10 cellular contexts compared by ENCODE assay signal in genomic region chr14:93269341-93270068, GRCh38.
A peak's percentile ranks its signal among the peaks of the same experiment; 100 is the strongest.
DNase-seq lines count a peak whose midpoint lies in the region; ATAC-seq, FAIRE-seq and TF ChIP-seq lines count a peak whose summit lies in the region.
"Had no signal": no experiment of that assay in that cellular context is flagged by ENCODE, and none has a peak within 500 bp of the region (broad histone marks: within the 10 kb centered on the region; RNA-seq: fewer than 3 reads in every experiment).

No MANE protein-coding gene starts in this region.

- TF ChIP-seq RAD21 in HepG2 (CRISPR knock-in tag; IDR thresholded peaks at IDR 0.05): no peak

- peak; percentile 46 for ATAC-seq in HepG2
- no peak for ATAC-seq in HG02571 (IDR thresholded peaks at IDR 0.05; ENCODE audit: unreplicated experiment)

- H2AFZ ChIP-seq in HepG2 (ENCODE audit: low read length): no peak overlapping the region

- no TSS peak for BruUV-seq in A673 (replicated peaks; lab: Mats Ljungman, UMichigan)
- no TSS peak for BruUV-seq in HepG2 (replicated peaks; lab: Mats Ljungman, UMichigan)

- no peaks in the 10 kb centered on the region for H4K20me1 ChIP-seq in HepG2 (ENCODE audit: insufficient read depth, low read length)

- no peak overlapping the region for H3K9ac ChIP-seq in HepG2 (ENCODE audit: insufficient read depth, low read depth, low read length)

- no peaks in the 10 kb centered on the region for H3K79me2 ChIP-seq in HepG2 (ENCODE audit: insufficient read depth, low read length)

- intact Hi-C loops in A673 (cut with micrococcal nuclease; ENCODE audit: unreplicated experiment) (no loop called here), HepG2 (cut with micrococcal nuclease; ENCODE audit: unreplicated experiment) (no loop called here)

- WGBS in HepG2 (ENCODE audit: low lambda C conversion rate): 91% methylated on average over 10 of the region's 10 CpGs

- POLR2A ChIA-PET in A673 (lab: Charles Lee; ENCODE audit: low non-redundant PET) (no interaction called here), HepG2 (lab: Yijun Ruan, JAX) (no interaction called here)

- H3K4me2 ChIP-seq in HepG2 (ENCODE audit: low read depth, low read length): no peak overlapping the region

- H3K27me3 ChIP-seq in A673 (replicated peaks; ENCODE audit: insufficient read depth, low read depth, low read length, poor library complexity) (no peaks in the 10 kb centered on the region), HepG2 (ENCODE audit: control insufficient read depth in 1 of 2, insufficient read depth in 2 of 2, low read length in 2 of 2) (no peaks in the 10 kb centered on the region)
- H3K27me3 ChIP-seq: SJCRH30 had no signal

- H3K27ac ChIP-seq in A673 (ENCODE audit: low read depth, low read length, poor library complexity, severe bottlenecking): no peak overlapping the region
- H3K27ac ChIP-seq in HepG2 (ENCODE audit: extremely low read length, insufficient read depth, low read length): peak overlapping the region; percentile 19
- H3K27ac ChIP-seq: SJCRH30 had no signal

- no peak for TF ChIP-seq POLR2A in HepG2 (IDR thresholded peaks at IDR 0.05; ENCODE audit: insufficient read depth in 1 of 2, low read depth in 2 of 2, low read length in 2 of 2)

- DNase-seq in A673 (ENCODE audit: low spot score) (peak; percentile 48), HS-5 (ENCODE audit: low read depth) (peak; percentile 34), dedifferentiated amniotic fluid mesenchymal stem cell (ENCODE audit: extremely low spot score) (peak; percentile 16), HepG2 (ENCODE audit: low spot score) (peak; percentile 24), ecto neural progenitor cell (ENCODE audit: low spot score) (no peak), NK-92 (lab: John Stamatoyannopoulos, UW; ENCODE audit: unreplicated experiment) (no peak)
- no peak for DNase-seq in stimulated activated naive CD4-positive, alpha-beta T cell (lab: John Stamatoyannopoulos, UW)
- DNase-seq: MM.1S, SJCRH30 had no signal

- FAIRE-seq in HepG2 (lab: Jason Lieb, UNC): no peak

- CTCF ChIA-PET in A673 (lab: Charles Lee) (no interaction called here), HepG2 (lab: Yijun Ruan, JAX; ENCODE audit: low intra/inter-chr PET ratio, low total read pairs) (no interaction called here)

- H3K9me3 ChIP-seq in A673 (ENCODE audit: low read depth, low read length, poor library complexity, severe bottlenecking): no peaks in the 10 kb centered on the region
- H3K9me3 ChIP-seq in HepG2 (ENCODE audit: low read length): no peaks in the 10 kb centered on the region
- H3K9me3 ChIP-seq: SJCRH30 had no signal

- TF ChIP-seq EP300 in HepG2 (IDR thresholded peaks at IDR 0.05; ENCODE audit: low read depth in 2 of 2, low read length in 2 of 2) (no peak), HepG2 (CRISPR knock-in tag; IDR thresholded peaks at IDR 0.05; ENCODE audit: borderline replicate concordance) (no peak)

- peaks cover 4% of the 10 kb centered on the region for H3K4me1 ChIP-seq in A673 (ENCODE audit: insufficient read depth, low read length, poor library complexity, severe bottlenecking)
- H3K4me1 ChIP-seq in HepG2 (ENCODE audit: insufficient read depth, low read length): peaks cover 23% of the 10 kb centered on the region
- H3K4me1 ChIP-seq: SJCRH30 had no signal

- TF ChIP-seq CTCF in A673 (conservative IDR thresholded peaks at IDR 0.05; ENCODE audit: low read depth, low read length): no peak
- no peak for TF ChIP-seq CTCF in HepG2 (CRISPR knock-in tag; IDR thresholded peaks at IDR 0.05)

- no peak overlapping the region for H3K4me3 ChIP-seq in A673 (ENCODE audit: low read depth, low read length, poor library complexity, severe bottlenecking)
- H3K4me3 ChIP-seq in HepG2 (replicated peaks in 1 of 3; ENCODE audit: insufficient read depth in 1 of 3, low read depth in 2 of 3, low read length in 3 of 3): no peak overlapping the region
- H3K4me3 ChIP-seq: SJCRH30 had no signal

- H3K36me3 ChIP-seq in A673 (ENCODE audit: insufficient read depth, low read length, poor library complexity, severe bottlenecking) (no peaks in the 10 kb centered on the region), HepG2 (replicated peaks in 1 of 2; ENCODE audit: control insufficient read depth in 1 of 2, insufficient read depth in 2 of 2, low read length in 2 of 2) (peaks cover 0 to 11% of the 10 kb centered on the region in 2 experiments; a peak in 1 of 5 replicates)
- H3K36me3 ChIP-seq: SJCRH30 had no signal

- in situ Hi-C loops in HepG2 (cut with HindIII; ENCODE audit: extremely low pct_ligation_motif_present, low pct_unique_long_range_greater_than_20kb): no loop called here

TF ChIP-seq in HepG2, 621 proteins besides CTCF, POLR2A, EP300 and RAD21:
- TF ChIP-seq, protein P1, sequence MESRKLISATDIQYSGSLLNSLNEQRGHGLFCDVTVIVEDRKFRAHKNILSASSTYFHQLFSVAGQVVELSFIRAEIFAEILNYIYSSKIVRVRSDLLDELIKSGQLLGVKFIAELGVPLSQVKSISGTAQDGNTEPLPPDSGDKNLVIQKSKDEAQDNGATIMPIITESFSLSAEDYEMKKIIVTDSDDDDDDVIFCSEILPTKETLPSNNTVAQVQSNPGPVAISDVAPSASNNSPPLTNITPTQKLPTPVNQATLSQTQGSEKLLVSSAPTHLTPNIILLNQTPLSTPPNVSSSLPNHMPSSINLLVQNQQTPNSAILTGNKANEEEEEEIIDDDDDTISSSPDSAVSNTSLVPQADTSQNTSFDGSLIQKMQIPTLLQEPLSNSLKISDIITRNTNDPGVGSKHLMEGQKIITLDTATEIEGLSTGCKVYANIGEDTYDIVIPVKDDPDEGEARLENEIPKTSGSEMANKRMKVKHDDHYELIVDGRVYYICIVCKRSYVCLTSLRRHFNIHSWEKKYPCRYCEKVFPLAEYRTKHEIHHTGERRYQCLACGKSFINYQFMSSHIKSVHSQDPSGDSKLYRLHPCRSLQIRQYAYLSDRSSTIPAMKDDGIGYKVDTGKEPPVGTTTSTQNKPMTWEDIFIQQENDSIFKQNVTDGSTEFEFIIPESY (CRISPR knock-in tag; IDR thresholded peaks at IDR 0.05): peak; percentile 61; the same call in 1 of the 2 replicates
- TF ChIP-seq FOSL2 (CRISPR knock-in tag; IDR thresholded peaks at IDR 0.05): 0 out of 2 replicates have a peak, but pooled peaks have one; percentile 15
- TF ChIP-seq, protein P2, sequence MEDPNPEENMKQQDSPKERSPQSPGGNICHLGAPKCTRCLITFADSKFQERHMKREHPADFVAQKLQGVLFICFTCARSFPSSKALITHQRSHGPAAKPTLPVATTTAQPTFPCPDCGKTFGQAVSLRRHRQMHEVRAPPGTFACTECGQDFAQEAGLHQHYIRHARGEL (CRISPR knock-in tag; IDR thresholded peaks at IDR 0.05): no peak

Comparison
In these comparisons a context has a peak if more than half of its experiments do, and no peak if none do; other contexts are left out.
1. DNase-seq: peak in A673 (single experiment), HS-5 (single experiment), dedifferentiated amniotic fluid mesenchymal stem cell (single experiment) and HepG2 (single experiment); none in stimulated activated naive CD4-positive, alpha-beta T cell (0 of 6), ecto neural progenitor cell (single experiment) and NK-92 (single experiment).